In genomic region chr6:166301611-166302529, GRCh38 we compare ENCODE assay signal across 28 cellular contexts. TPM values are rescaled to one million over a fixed set of nuclear protein-coding genes. Genes with fewer than 3 reads are reported as not detected.
"Had no signal": no experiment of that assay in that cellular context is flagged by ENCODE, and none has a peak within 500 bp of the region (broad histone marks: within the 10 kb centered on the region; RNA-seq: fewer than 3 reads in every experiment).

No MANE protein-coding gene starts in this region.

- H3K9me3 ChIP-seq: MG63, Peyer's patch had no signal

- H3K9ac ChIP-seq: KMS-11 had no signal

- H3K4me2 ChIP-seq: KMS-11 had no signal

- ATAC-seq: activated T-helper 17 cell treated with anti-CD3 and anti-CD28 coated beads, Interleukin-2, amount 50 U/mL, for 72 hours; T-helper 17 cell had no signal

- DNase-seq: activated B cell treated with CpG ODN at 0.5 μM for 24 hours; activated CD4-positive, alpha-beta T cell treated with anti-CD3 and anti-CD28 coated beads for 1 hour; activated CD4-positive, alpha-beta T cell treated with anti-CD3 and anti-CD28 coated beads, Interleukin-2, amount 10 ng/mL, durations not matched to agents 24 days and 14 days; activated CD4-positive, alpha-beta T cell treated with anti-CD3 and anti-CD28 coated beads, Interleukin-2, amount 50 U/mL, for 48 hours; activated gamma-delta T cell; activated naive CD4-positive, alpha-beta T cell treated with anti-CD3 and anti-CD28 coated beads for 36 hours; activated T-cell treated with anti-CD3 and anti-CD28 coated beads for 4 hours; activated T-cell treated with anti-CD3 and anti-CD28 coated beads, Interleukin-2, amount 50 U/mL, for 48 hours; amygdala; brain microvascular endothelial cell; caudate nucleus; MG63; MV-4-11; NCI-H1092 treated with DMSO at 0.1 percent for 48 hours; NCI-H1417 treated with DMSO at 0.1 percent for 48 hours; NCI-H1694 treated with DMSO at 0.1 percent for 48 hours; NCI-H2029 treated with DMSO at 0.1 percent for 48 hours; NCI-H345; NCI-H510A; NCI-H526 treated with DMSO at 0.1 percent for 48 hours; NCI-H82; OCI-M1; Peyer's patch; SIG-M5; T-helper 17 cell; T-helper 9 cell had no signal

- H3K27ac ChIP-seq: brain microvascular endothelial cell, KMS-11, Peyer's patch had no signal

- H3K36me3 ChIP-seq: brain microvascular endothelial cell, MG63, Peyer's patch had no signal

- H3K4me3 ChIP-seq: MG63, Peyer's patch had no signal

RNA-seq across cellular contexts. Expression of gene PRR18, which starts 6.3 kb away (rescaled TPM):
- total RNA-seq: activated B cell treated with CpG ODN at 0.5 μM for 24 hours; activated CD4-positive, alpha-beta T cell treated with anti-CD3 and anti-CD28 coated beads, Interleukin-2, amount 10 ng/mL, durations not matched to agents 24 days and 14 days; activated naive CD4-positive, alpha-beta T cell treated with anti-CD3 and anti-CD28 coated beads for 36 hours; activated T-helper 17 cell treated with anti-CD3 and anti-CD28 coated beads, Interleukin-2, amount 50 U/mL, for 72 hours; Peyer's patch; T-helper 17 cell had no signal
